In genomic region chr12:32522322-32523221, GRCh38 we compare ENCODE assay signal across 9 cellular contexts.
A peak's percentile ranks its signal among the peaks of the same experiment; 100 is the strongest.
DNase-seq lines count a peak whose midpoint lies in the region; ATAC-seq, FAIRE-seq and TF ChIP-seq lines count a peak whose summit lies in the region.
"Had no signal": no experiment of that assay in that cellular context is flagged by ENCODE, and none has a peak within 500 bp of the region (broad histone marks: within the 10 kb centered on the region; RNA-seq: fewer than 3 reads in every experiment).

No MANE protein-coding gene starts in this region.

- no peak for FAIRE-seq in GM19239 (lab: Jason Lieb, UNC)
- FAIRE-seq: pancreas had no signal

- H3K27ac Mint-ChIP-seq in WTC11 (peak overlapping the region; percentile 88), nephron progenitor cell (peak overlapping the region; percentile 65)
- H3K27ac Mint-ChIP-seq in T-helper 2 cell treated with Interferon-gamma antibody and Interleukin-4, amounts not matched to agents 5 μg/mL and 100 μg/mL, for 36 hours: no peak overlapping the region

- CTCF ChIA-PET in WTC11 (lab: Charles Lee): interaction anchor here (0.7 to 1.1 kb wide), 5 partner anchors 8 to 178 kb away, joined by 3 to 4 read pairs (median 3); no protein-coding TSS in a partner anchor

- H3K36me3 Mint-ChIP-seq in WTC11: peaks cover 8% of the 10 kb centered on the region
- peaks cover 27% of the 10 kb centered on the region for H3K36me3 Mint-ChIP-seq in nephron progenitor cell (ENCODE audit: low read depth)
- no peaks in the 10 kb centered on the region for H3K36me3 Mint-ChIP-seq in T-helper 2 cell treated with Interferon-gamma antibody and Interleukin-4, amounts not matched to agents 5 μg/mL and 100 μg/mL, for 36 hours (ENCODE audit: low read depth)

- no peak for DNase-seq in WTC11 (ENCODE audit: low spot score)
- no peak for DNase-seq in nephron progenitor cell
- no peak for DNase-seq in NCI-H128 (lab: John Stamatoyannopoulos, UW; ENCODE audit: unreplicated experiment)
- DNase-seq in T-helper 2 cell treated with Interferon-gamma antibody and Interleukin-4, amounts not matched to agents 5 μg/mL and 100 μg/mL, for 36 hours (ENCODE audit: low spot score): no peak
- no peak for DNase-seq in GM19239 (ENCODE audit: insufficient read length, low spot score)
- DNase-seq: pancreas had no signal

- H3K27me3 Mint-ChIP-seq in WTC11 (ENCODE audit: low read depth) (no peaks in the 10 kb centered on the region), nephron progenitor cell (ENCODE audit: low read depth, poor library complexity) (no peaks in the 10 kb centered on the region)
- no peaks in the 10 kb centered on the region for H3K27me3 Mint-ChIP-seq in T-helper 2 cell treated with Interferon-gamma antibody and Interleukin-4, amounts not matched to agents 5 μg/mL and 100 μg/mL, for 36 hours (ENCODE audit: low read depth)

- peaks cover 33% of the 10 kb centered on the region for H3K4me1 Mint-ChIP-seq in WTC11
- H3K4me1 Mint-ChIP-seq in nephron progenitor cell: peaks cover 14% of the 10 kb centered on the region
- peaks cover 14% of the 10 kb centered on the region for H3K4me1 Mint-ChIP-seq in T-helper 2 cell treated with Interferon-gamma antibody and Interleukin-4, amounts not matched to agents 5 μg/mL and 100 μg/mL, for 36 hours (ENCODE audit: low read depth)

- TF ChIP-seq CTCF in WTC11 (IDR thresholded peaks at IDR 0.05) (no peak), nephron progenitor cell (IDR thresholded peaks at IDR 0.05) (no peak)

- POLR2A ChIA-PET in WTC11 (lab: Charles Lee): no interaction called here

- H3K9me3 Mint-ChIP-seq in WTC11 (no peaks in the 10 kb centered on the region), nephron progenitor cell (peaks cover 6% of the 10 kb centered on the region)
- H3K9me3 Mint-ChIP-seq in T-helper 2 cell treated with Interferon-gamma antibody and Interleukin-4, amounts not matched to agents 5 μg/mL and 100 μg/mL, for 36 hours: no peaks in the 10 kb centered on the region

- ATAC-seq in GM18519 (IDR thresholded peaks at IDR 0.05; ENCODE audit: low FRiP score, unreplicated experiment): peak; percentile 70
- peak; percentile 64 for ATAC-seq in HG03045 (IDR thresholded peaks at IDR 0.05; ENCODE audit: unreplicated experiment)
- ATAC-seq in WTC11: no peak
- no peak for ATAC-seq in GM18861 (IDR thresholded peaks at IDR 0.05; ENCODE audit: unreplicated experiment)

- H3K4me3 Mint-ChIP-seq in WTC11 (no peak overlapping the region), nephron progenitor cell (no peak overlapping the region)
- no peak overlapping the region for H3K4me3 Mint-ChIP-seq in T-helper 2 cell treated with Interferon-gamma antibody and Interleukin-4, amounts not matched to agents 5 μg/mL and 100 μg/mL, for 36 hours

TF ChIP-seq in WTC11, 78 proteins besides CTCF, POLR2A, EP300 and RAD21:
- TF ChIP-seq ZNF396 (CRISPR knock-in tag; IDR thresholded peaks at IDR 0.05; ENCODE audit: borderline replicate concordance): no peak
- TF ChIP-seq E2F5 (CRISPR knock-in tag; IDR thresholded peaks at IDR 0.05): no peak
- no peak for TF ChIP-seq SMAD4 (CRISPR knock-in tag; IDR thresholded peaks at IDR 0.05)
- TF ChIP-seq RORB (CRISPR knock-in tag; IDR thresholded peaks at IDR 0.05): no peak
- no peak for TF ChIP-seq ZNF317 (CRISPR knock-in tag; IDR thresholded peaks at IDR 0.05; ENCODE audit: borderline replicate concordance, low read depth)
- TF ChIP-seq ETV6 (CRISPR knock-in tag; IDR thresholded peaks at IDR 0.05): no peak
- no peak for TF ChIP-seq NR1H2 (CRISPR knock-in tag; IDR thresholded peaks at IDR 0.05)
- no peak for TF ChIP-seq GABPB1 (CRISPR knock-in tag; IDR thresholded peaks at IDR 0.05)
- TF ChIP-seq ZNF121 (CRISPR knock-in tag; IDR thresholded peaks at IDR 0.05): no peak
- no peak for TF ChIP-seq ZMAT4 (CRISPR knock-in tag; IDR thresholded peaks at IDR 0.05)
- no peak for TF ChIP-seq CREB1 (CRISPR knock-in tag; IDR thresholded peaks at IDR 0.05)
- no peak for TF ChIP-seq TEAD1 (CRISPR knock-in tag; IDR thresholded peaks at IDR 0.05)
- no peak for TF ChIP-seq PRDM15 (CRISPR knock-in tag; IDR thresholded peaks at IDR 0.05)
- no peak for TF ChIP-seq CDX4 (CRISPR knock-in tag; IDR thresholded peaks at IDR 0.05; ENCODE audit: borderline replicate concordance)
- TF ChIP-seq ZSCAN18 (CRISPR knock-in tag; IDR thresholded peaks at IDR 0.05): no peak
- no peak for TF ChIP-seq JAZF1 (CRISPR knock-in tag; IDR thresholded peaks at IDR 0.05)
- TF ChIP-seq IRF2 (CRISPR knock-in tag; IDR thresholded peaks at IDR 0.05; ENCODE audit: borderline replicate concordance, low read depth): no peak
- TF ChIP-seq HMGXB4 (CRISPR knock-in tag; IDR thresholded peaks at IDR 0.05): no peak
- TF ChIP-seq SP1 (CRISPR knock-in tag; conservative IDR thresholded peaks at IDR 0.05): no peak
- TF ChIP-seq ZNF423 (CRISPR knock-in tag; IDR thresholded peaks at IDR 0.05): no peak

Comparison
In these comparisons a context has a peak if more than half of its experiments do, and no peak if none do; other contexts are left out.
1. ATAC-seq: peak in GM18519 (single experiment) and HG03045 (single experiment); none in WTC11 (single experiment) and GM18861 (single experiment).